1 cellular context compared by ENCODE assay signal in genomic region chr2:47035615-47036488, GRCh38.
TF ChIP-seq lines count a peak whose summit lies in the region.

No MANE protein-coding gene starts in this region.

TF ChIP-seq in WTC11, 78 proteins besides CTCF, POLR2A, EP300 and RAD21 (continued from another document):
- TF ChIP-seq CBFB (CRISPR knock-in tag; IDR thresholded peaks at IDR 0.05; ENCODE audit: low read depth) (no peak), OVOL2 (CRISPR knock-in tag; IDR thresholded peaks at IDR 0.05; ENCODE audit: borderline replicate concordance) (no peak)
